In the genomic region with DNA sequence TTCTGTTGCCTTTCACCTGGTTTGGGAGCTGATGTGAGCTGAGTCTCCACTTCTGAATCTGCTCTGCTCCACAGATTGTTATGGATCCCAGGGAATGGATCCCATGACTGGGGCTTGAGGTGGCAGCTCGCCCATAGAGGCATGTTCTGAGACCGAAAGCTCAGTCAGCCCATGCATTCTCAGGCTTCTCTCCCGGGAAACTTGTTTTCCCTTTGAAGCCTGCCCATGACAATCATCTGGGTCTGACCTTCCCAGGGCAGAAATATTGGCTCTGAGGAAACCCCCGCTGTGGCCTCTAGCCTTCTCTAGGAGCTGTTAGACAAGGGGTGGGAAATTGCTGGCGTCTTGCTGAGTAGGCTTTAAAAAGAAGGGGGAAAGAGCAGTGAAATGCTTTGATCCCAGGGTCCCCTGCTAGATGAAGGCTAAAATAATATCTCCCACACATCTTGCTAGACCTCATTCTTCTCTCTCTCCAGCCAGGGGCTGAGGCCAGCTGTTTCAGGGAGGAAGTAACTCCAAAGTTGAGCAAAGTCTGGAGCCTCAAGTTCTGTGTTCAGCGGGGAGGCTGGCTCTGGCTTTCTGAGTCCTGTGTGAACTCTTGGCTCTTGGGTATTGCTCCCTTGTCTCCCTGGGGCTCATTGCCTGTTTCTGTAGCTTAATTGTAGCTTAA, we compare ENCODE assay signal across 8 cellular contexts. TPM values are rescaled to one million over a fixed set of nuclear protein-coding genes. Genes with fewer than 3 reads are reported as not detected.
DNase-seq lines count a peak whose midpoint lies in the region; ATAC-seq and TF ChIP-seq lines count a peak whose summit lies in the region.

No MANE protein-coding gene starts in this region.

- intact Hi-C loops in left cardiac atrium (cut with DNase I), result no loop called here

- H3K4me2 ChIP-seq in skeletal muscle satellite cell (ENCODE audit: low read length), result peak overlapping the region; percentile 87

- H3K36me3 ChIP-seq in skeletal muscle satellite cell (ENCODE audit: insufficient read depth, low read length), result no peaks in the 10 kb centered on the region

- no peaks in the 10 kb centered on the region for H3K9me3 ChIP-seq in skeletal muscle satellite cell (replicated peaks; ENCODE audit: low read length)

- peak overlapping the region; percentile 77 for H3K9ac ChIP-seq in skeletal muscle satellite cell (ENCODE audit: low read depth, low read length)

- H3K4me1 ChIP-seq in skeletal muscle satellite cell (ENCODE audit: control insufficient read depth, insufficient read depth, low read length), result peaks cover 40% of the 10 kb centered on the region

- TF ChIP-seq CTCF in HL-60 (IDR thresholded peaks at IDR 0.05; ENCODE audit: insufficient read depth, low read length), result no peak

- H3K4me3 ChIP-seq in HL-60 (replicated peaks; ENCODE audit: insufficient read depth, low read length) (peak overlapping the region; percentile 70), skeletal muscle satellite cell (ENCODE audit: low read length) (peak overlapping the region; percentile 65)

- peak in 1 of 2 experiments; percentile 90 for DNase-seq in HL-60 (ENCODE audit: low read depth in 1 of 2, low spot score in 1 of 2)
- peak; percentile 44 for DNase-seq in UCSD-AML1 (lab: John Stamatoyannopoulos, UW; ENCODE audit: unreplicated experiment)
- peak; percentile 43 for DNase-seq in left cardiac atrium
- DNase-seq in effector CD4-positive, alpha-beta T cell, result no peak
- no peak for DNase-seq in NCI-H1048 (lab: John Stamatoyannopoulos, UW)
- DNase-seq in D341Med (ENCODE audit: low spot score), result no peak

- H3K27ac ChIP-seq in HL-60 (replicated peaks), result peak overlapping the region; percentile 99

- ATAC-seq in left cardiac atrium, result peak in 1 of 2 donors; percentile 12
- no peak for ATAC-seq in HG03571 (IDR thresholded peaks at IDR 0.05; ENCODE audit: unreplicated experiment)

- H3K27me3 ChIP-seq in HL-60 (ENCODE audit: insufficient read depth, poor library complexity, severe bottlenecking), result no peaks in the 10 kb centered on the region
- no peaks in the 10 kb centered on the region for H3K27me3 ChIP-seq in skeletal muscle satellite cell (ENCODE audit: control insufficient read depth, insufficient read depth, low read length)

RNA-seq across cellular contexts. Expression of a gene that starts 2.0 kb away (rescaled TPM):
- total RNA-seq in left cardiac atrium, result 10 to 100 TPM; 30.3 to 54.8 TPM
- 2.8 TPM in 1 of 2 replicates, not detected in the other for total RNA-seq in skeletal muscle satellite cell (2012; rRNA removed)

RNA-seq across cellular contexts. Expression of a gene that starts 4.8 kb away (rescaled TPM):
- total RNA-seq in left cardiac atrium, result 10 to 100 TPM; 84.7 to 91.4 TPM
- 10.6 and 38.0 TPM in 2 replicates for total RNA-seq in skeletal muscle satellite cell (2012; rRNA removed)

RNA-seq across cellular contexts. Expression of a gene that starts 16.1 kb away (rescaled TPM):
- 10 to 100 TPM; 86.5 to 97.1 TPM for total RNA-seq in left cardiac atrium
- 172 and 235 TPM in 2 replicates for total RNA-seq in skeletal muscle satellite cell (2012; rRNA removed)

RNA-seq across cellular contexts. Expression of a gene that starts 18.1 kb away (rescaled TPM):
- total RNA-seq in left cardiac atrium, result 10 to 100 TPM; 34.0 to 37.3 TPM
- total RNA-seq in skeletal muscle satellite cell (2012; rRNA removed), result 33.0 and 38.9 TPM in 2 replicates

RNA-seq across cellular contexts. Expression of a gene that starts 23.1 kb away (rescaled TPM):
- total RNA-seq in left cardiac atrium, result 10 to 100 TPM; 12.7 to 14.9 TPM
- total RNA-seq in skeletal muscle satellite cell (2012; rRNA removed), result 9.6 and 10.6 TPM in 2 replicates

Comparison
In these comparisons a context has a peak if more than half of its experiments do, and no peak if none do; other contexts are left out.
1. DNase-seq: peak in UCSD-AML1 (single experiment) and left cardiac atrium (single experiment); none in effector CD4-positive, alpha-beta T cell (single experiment), NCI-H1048 (single experiment) and D341Med (single experiment).